In genomic region chrX:153412746-153413720, GRCh38 we compare ENCODE assay signal across 16 cellular contexts. TPM values are rescaled to one million over a fixed set of nuclear protein-coding genes. Genes with fewer than 3 reads are reported as not detected.
DNase-seq lines count a peak whose midpoint lies in the region; ATAC-seq and TF ChIP-seq lines count a peak whose summit lies in the region.
"Had no signal": no experiment of that assay in that cellular context is flagged by ENCODE, and none has a peak within 500 bp of the region (broad histone marks: within the 10 kb centered on the region; RNA-seq: fewer than 3 reads in every experiment).

No MANE protein-coding gene starts in this region.

- 0 out of 2 replicates have a peak, but pooled peaks have one; percentile 10 for TF ChIP-seq CTCF in LNCaP clone FGC (IDR thresholded peaks at IDR 0.05; ENCODE audit: control insufficient read depth, extremely low read depth, insufficient read depth)
- peak; percentile 33 for TF ChIP-seq CTCF in choroid plexus epithelial cell (conservative IDR thresholded peaks at IDR 0.05; ENCODE audit: low read depth, low read length)

- H3K36me3 ChIP-seq in MG63, result no peaks in the 10 kb centered on the region
- H3K36me3 ChIP-seq: neutrophil, upper lobe of left lung had no signal

- intact Hi-C loops in posterior vena cava (cut with DNase I), result no loop called here

- ATAC-seq in HG02840 (IDR thresholded peaks at IDR 0.05; ENCODE audit: low FRiP score, unreplicated experiment), result no peak
- ATAC-seq in HG03469 (IDR thresholded peaks at IDR 0.05; ENCODE audit: unreplicated experiment), result no peak
- ATAC-seq: left lobe of liver had no signal

- DNase-seq in NCI-H82 (lab: John Stamatoyannopoulos, UW) (peak; percentile 25), NCI-H82 treated with DMSO at 0.1 percent for 48 hours (lab: John Stamatoyannopoulos, UW; ENCODE audit: unreplicated experiment) (no peak), LNCaP clone FGC (ENCODE audit: low read depth) (no peak), choroid plexus epithelial cell (ENCODE audit: low read depth) (peak; percentile 20), posterior vena cava (ENCODE audit: low spot score) (peak; percentile 77), MG63 (no peak)
- DNase-seq: KG1; NCI-H2029; OCI-M1; stimulated activated CD4-positive, alpha-beta T cell treated with anti-CD3 and anti-CD28 coated beads, Interleukin-12 subunit alpha, Interleukin-12 subunit beta, amount 100 ng/mL, for 4 hours; upper lobe of left lung had no signal

- H3K9me3 ChIP-seq in MG63, result no peaks in the 10 kb centered on the region
- H3K9me3 ChIP-seq: neutrophil, upper lobe of left lung had no signal

- H3K4me3 ChIP-seq in LNCaP clone FGC (ENCODE audit: low read depth, low read length) (no peak overlapping the region), choroid plexus epithelial cell (ENCODE audit: low read depth, low read length) (no peak overlapping the region), MG63 (no peak overlapping the region)

- H3K27me3 ChIP-seq in MG63, result no peaks in the 10 kb centered on the region
- H3K27me3 ChIP-seq: neutrophil, upper lobe of left lung had no signal

RNA-seq across cellular contexts. Expression of gene ZFP92, which starts 1.8 kb away (rescaled TPM):
- under 1 TPM; 0.65 to 0.90 TPM for total RNA-seq in posterior vena cava
- 0.02 and 0.07 TPM in 2 replicates for total RNA-seq in MG63 (2014; rRNA removed; shearing (Covaris generic); ENCODE audit: low replicate concordance)

RNA-seq across cellular contexts. Expression of gene PNMA6E, which starts 11.9 kb away (rescaled TPM):
- not detected for total RNA-seq in posterior vena cava
- not detected in 2 replicates for total RNA-seq in MG63 (2014; rRNA removed; shearing (Covaris generic); ENCODE audit: low replicate concordance)
- total RNA-seq: glomerular endothelial cell, left lobe of liver had no signal

RNA-seq across cellular contexts. Expression of gene TREX2, which starts 32.8 kb away (rescaled TPM):
- 1 to 10 TPM in 1 of 2 donors, under 1 TPM in 1; 0.48 to 1.9 TPM for total RNA-seq in posterior vena cava
- 12.0 TPM in 1 of 2 replicates, not detected in the other for total RNA-seq in MG63 (2014; rRNA removed; shearing (Covaris generic); ENCODE audit: low replicate concordance)

RNA-seq across cellular contexts. Expression of gene HAUS7, which starts 57.3 kb away (rescaled TPM):
- total RNA-seq in posterior vena cava, result 10 to 100 TPM; 23.5 to 30.1 TPM
- total RNA-seq in MG63 (2014; rRNA removed; shearing (Covaris generic); ENCODE audit: low replicate concordance), result 42.4 and 101 TPM in 2 replicates

Comparison
In these comparisons a context has a peak if more than half of its experiments do, and no peak if none do; other contexts are left out.
1. DNase-seq: peak in NCI-H82 (single experiment), choroid plexus epithelial cell (single experiment) and posterior vena cava (single experiment); none in NCI-H82 treated with DMSO at 0.1 percent for 48 hours (single experiment), LNCaP clone FGC (single experiment) and MG63 (single experiment).